16 cellular contexts compared by ENCODE assay signal in the genomic region with DNA sequence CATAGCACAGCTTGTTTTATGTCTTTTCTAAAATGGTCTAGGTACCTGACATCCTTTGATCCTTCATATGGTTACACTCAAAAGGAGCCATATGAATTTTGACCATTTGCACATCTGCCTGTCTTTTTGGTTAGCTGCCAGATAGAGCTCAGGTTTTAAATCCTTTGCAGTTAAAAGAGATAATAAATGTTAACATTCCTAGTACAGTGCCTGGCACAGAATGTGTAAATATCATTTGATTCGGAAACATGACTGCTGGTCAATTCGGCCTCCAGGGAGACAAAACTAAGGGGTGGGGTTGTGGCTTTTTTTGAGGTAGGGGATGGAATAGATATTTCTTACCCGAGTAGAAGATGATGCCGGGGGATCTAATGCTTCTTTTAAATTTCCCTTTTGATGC.
A peak's percentile ranks its signal among the peaks of the same experiment; 100 is the strongest.
DNase-seq lines count a peak whose midpoint lies in the region; ATAC-seq, FAIRE-seq and TF ChIP-seq lines count a peak whose summit lies in the region.
"Had no signal": no experiment of that assay in that cellular context is flagged by ENCODE, and none has a peak within 500 bp of the region (broad histone marks: within the 10 kb centered on the region; RNA-seq: fewer than 3 reads in every experiment).

No MANE protein-coding gene starts in this region.

- intact Hi-C loops in A673 (cut with micrococcal nuclease; ENCODE audit: unreplicated experiment) (no loop called here), natural killer cell (cut with micrococcal nuclease) (no loop called here)

- H4K8ac ChIP-seq in mesendoderm (ENCODE audit: low read depth, low read length) = no peak overlapping the region

- peak overlapping the region; percentile 2 for H2BK15ac ChIP-seq in mesendoderm (replicated peaks; ENCODE audit: low read depth)

- POLR2A ChIA-PET in A673 (lab: Charles Lee; ENCODE audit: low non-redundant PET) = no interaction called here
- POLR2A ChIA-PET in HEK293 (lab: Yijun Ruan, JAX) = interaction anchor here (0.5 to 1.0 kb wide), 2 partner anchors 64 to 517 kb away, joined by 3 read pairs; partner anchors contain the start of genes FTO and RPGRIP1L

- BruUV-seq in A673 (replicated peaks; lab: Mats Ljungman, UMichigan) = no TSS peak

- H3K27ac Mint-ChIP-seq in natural killer cell = no peak overlapping the region
- H3K27ac Mint-ChIP-seq in type B pancreatic cell = no peak overlapping the region
- H3K27ac Mint-ChIP-seq: progenitor cell of endocrine pancreas had no signal

- WGBS in mesendoderm (ENCODE audit: extremely low coverage, insufficient coverage, low lambda C conversion rate) = no CpG with 5 or more reads among the region's 4 CpGs

- H3K4ac ChIP-seq in mesendoderm (ENCODE audit: low read depth, low read length) = no peak overlapping the region

- TF ChIP-seq CTCF in A673 (conservative IDR thresholded peaks at IDR 0.05; ENCODE audit: low read depth, low read length) (no peak), HEK293 (tag by site-specific recombination; IDR thresholded peaks at IDR 0.05) (no peak), natural killer cell (IDR thresholded peaks at IDR 0.05) (no peak), type B pancreatic cell (conservative IDR thresholded peaks at IDR 0.05) (no peak)

- no peaks in the 10 kb centered on the region for H3K79me2 ChIP-seq in mesendoderm (ENCODE audit: control insufficient read depth, insufficient read depth, low read length)

- no peak overlapping the region for H3K18ac ChIP-seq in mesendoderm (ENCODE audit: low read length)

- no peak overlapping the region for H3K27ac ChIP-seq in A673 (ENCODE audit: low read depth, low read length, poor library complexity, severe bottlenecking)
- no peak overlapping the region for H3K27ac ChIP-seq in HEK293 (ENCODE audit: extremely low read depth, low read depth, low read length)
- no peak overlapping the region for H3K27ac ChIP-seq in mesendoderm (ENCODE audit: low read depth, low read length)
- H3K27ac ChIP-seq: uterus had no signal

- H2BK120ac ChIP-seq in mesendoderm (ENCODE audit: low read depth, low read length) = no peak overlapping the region

- H3K79me1 ChIP-seq in mesendoderm (ENCODE audit: low read length) = peaks cover 3% of the 10 kb centered on the region

- DNase-seq in A673 (ENCODE audit: low spot score) (peak; percentile 28), astrocyte of the hippocampus (ENCODE audit: low read depth, low spot score) (peak; percentile 48), mesendoderm (no peak), HTR-8/SVneo (ENCODE audit: insufficient read length, low spot score) (no peak), natural killer cell (no peak), type B pancreatic cell (ENCODE audit: extremely low spot score, unreplicated experiment) (no peak)
- DNase-seq: activated effector memory CD4-positive, alpha-beta T cell treated with Interleukin-2 at 50 U/mL for 16 hours; aorta; DMS 273 treated with DMSO at 0.1 percent for 48 hours; Kasumi-1; left colon; stimulated activated naive CD8-positive, alpha-beta T cell treated with anti-CD3 and anti-CD28 coated beads, Interleukin-15, Interleukin-2, amounts not matched to agents 100 U/mL and 50 U/mL, for 24 hours; uterus had no signal

- H3K23ac ChIP-seq in mesendoderm (ENCODE audit: low read length) = no peak overlapping the region

- no peaks in the 10 kb centered on the region for H3K9me3 ChIP-seq in A673 (ENCODE audit: low read depth, low read length, poor library complexity, severe bottlenecking)
- H3K9me3 ChIP-seq in HEK293 (ENCODE audit: control insufficient read depth, insufficient read depth, low read depth, low read length) = no peaks in the 10 kb centered on the region
- H3K9me3 ChIP-seq: uterus had no signal

- no peak overlapping the region for H3K4me3 Mint-ChIP-seq in natural killer cell
- no peak overlapping the region for H3K4me3 Mint-ChIP-seq in type B pancreatic cell

- no peaks in the 10 kb centered on the region for H3K36me3 ChIP-seq in A673 (ENCODE audit: insufficient read depth, low read length, poor library complexity, severe bottlenecking)
- H3K36me3 ChIP-seq in HEK293 (ENCODE audit: control insufficient read depth in 2 of 2, insufficient read depth in 1 of 2, low read length in 2 of 2) = no peaks in the 10 kb centered on the region
- no peaks in the 10 kb centered on the region for H3K36me3 ChIP-seq in mesendoderm (ENCODE audit: control insufficient read depth, insufficient read depth, low read length)
- H3K36me3 ChIP-seq: uterus had no signal

- H4K5ac ChIP-seq in mesendoderm (ENCODE audit: low read length) = no peak overlapping the region

- no peaks in the 10 kb centered on the region for H3K27me3 Mint-ChIP-seq in natural killer cell (ENCODE audit: low read depth in 2 of 2)
- no peaks in the 10 kb centered on the region for H3K27me3 Mint-ChIP-seq in type B pancreatic cell
- H3K27me3 Mint-ChIP-seq: progenitor cell of endocrine pancreas had no signal

- H3K9me3 Mint-ChIP-seq in natural killer cell = no peaks in the 10 kb centered on the region
- no peaks in the 10 kb centered on the region for H3K9me3 Mint-ChIP-seq in type B pancreatic cell

- H3K4me3 ChIP-seq in A673 (ENCODE audit: low read depth, low read length, poor library complexity, severe bottlenecking) (no peak overlapping the region), HEK293 (ENCODE audit: low read depth, low read length) (no peak overlapping the region), mesendoderm (ENCODE audit: low read length) (no peak overlapping the region)
- H3K4me3 ChIP-seq: uterus had no signal

- no peak overlapping the region for H2AK5ac ChIP-seq in mesendoderm (ENCODE audit: low read length)

- no peak for ATAC-seq in natural killer cell
- no peak for ATAC-seq in HG03457 (IDR thresholded peaks at IDR 0.05; ENCODE audit: unreplicated experiment)
- ATAC-seq: left colon had no signal

- no peak overlapping the region for H2BK5ac ChIP-seq in mesendoderm (ENCODE audit: low read length)

- H3K27me3 ChIP-seq in A673 (replicated peaks; ENCODE audit: insufficient read depth, low read depth, low read length, poor library complexity) (no peaks in the 10 kb centered on the region), mesendoderm (ENCODE audit: insufficient read depth, low read length, poor library complexity) (no peaks in the 10 kb centered on the region)
- H3K27me3 ChIP-seq: uterus had no signal

- H3K9ac ChIP-seq in mesendoderm (ENCODE audit: low read length) = no peak overlapping the region

- H3K36me3 Mint-ChIP-seq in natural killer cell (no peaks in the 10 kb centered on the region), type B pancreatic cell (peaks cover 4% of the 10 kb centered on the region)

- no peak overlapping the region for H3K4me2 ChIP-seq in mesendoderm (ENCODE audit: low read length)

- no peak for FAIRE-seq in HTR-8/SVneo (lab: Jason Lieb, UNC)

- CTCF ChIA-PET in A673 (lab: Charles Lee) = no interaction called here
- CTCF ChIA-PET in HEK293 (lab: Yijun Ruan, JAX) = interaction anchor here (0.7 kb wide), 3 partner anchors 24 to 877 kb away, joined by 3 read pairs; no protein-coding TSS in a partner anchor

- peaks cover 24% of the 10 kb centered on the region for H3K4me1 ChIP-seq in A673 (ENCODE audit: insufficient read depth, low read length, poor library complexity, severe bottlenecking)
- H3K4me1 ChIP-seq in HEK293 (ENCODE audit: control insufficient read depth, insufficient read depth, low read length) = peaks cover 13% of the 10 kb centered on the region
- peaks cover 2% of the 10 kb centered on the region for H3K4me1 ChIP-seq in mesendoderm (ENCODE audit: control insufficient read depth, low read depth, low read length)

- no peak overlapping the region for H3K56ac ChIP-seq in mesendoderm (ENCODE audit: low read length)

- H3K4me1 Mint-ChIP-seq in natural killer cell (peaks cover 6 to 20% of the 10 kb centered on the region in 2 donors), type B pancreatic cell (ENCODE audit: unreplicated experiment) (peaks cover 29% of the 10 kb centered on the region)

TF ChIP-seq in HEK293, 187 proteins besides CTCF, POLR2A, EP300 and RAD21:
- TF ChIP-seq ZNF792 (tag by site-specific recombination; IDR thresholded peaks at IDR 0.05) (no peak), SP7 (tag by site-specific recombination; IDR thresholded peaks at IDR 0.05) (no peak), ZNF521 (tag by site-specific recombination; IDR thresholded peaks at IDR 0.05) (no peak), KLF9 (tag by site-specific recombination; IDR thresholded peaks at IDR 0.05; ENCODE audit: low read depth) (no peak), HOXD13 (CRISPR knock-in tag; IDR thresholded peaks at IDR 0.05; ENCODE audit: borderline replicate concordance) (no peak), ZNF335 (tag by site-specific recombination; conservative IDR thresholded peaks at IDR 0.05) (peak; percentile 22; the same call in 1 of the 2 replicates)

Comparison
In these comparisons a context has a peak if more than half of its experiments do, and no peak if none do; other contexts are left out.
1. DNase-seq: peak in A673 (single experiment) and astrocyte of the hippocampus (single experiment); none in mesendoderm (single experiment), HTR-8/SVneo (single experiment), natural killer cell (single experiment) and type B pancreatic cell (single experiment).